In genomic region chr3:81443457-81443782, GRCh38 we compare ENCODE assay signal across 21 cellular contexts.
"Had no signal": no experiment of that assay in that cellular context is flagged by ENCODE, and none has a peak within 500 bp of the region (broad histone marks: within the 10 kb centered on the region; RNA-seq: fewer than 3 reads in every experiment).

No MANE protein-coding gene starts in this region.

- H3K36me3 Mint-ChIP-seq: activated naive CD4-positive, alpha-beta T cell treated with anti-CD3 and anti-CD28 coated beads, Interleukin-2, amount 50 U/mL, for 72 hours; mesothelial cell of epicardium; stimulated activated effector memory CD8-positive, alpha-beta T cell treated with anti-CD3 and anti-CD28 coated beads, Interleukin-12 subunit alpha, Interleukin-12 subunit beta, amount 100 ng/mL, for 72 hours had no signal

- DNase-seq: activated CD4-positive, alpha-beta T cell treated with anti-CD3 and anti-CD28 coated beads for 36 hours; activated CD8-positive, alpha-beta memory T cell treated with anti-CD3 and anti-CD28 coated beads, Interleukin-2, amount 50 U/mL, for 48 hours; activated CD8-positive, alpha-beta T cell treated with anti-CD3 and anti-CD28 coated beads, Interleukin-2, amount 10 ng/mL, durations not matched to agents 7 days and 5 days; activated gamma-delta T cell; activated T-cell treated with anti-CD3 and anti-CD28 coated beads, Interleukin-2, amount 50 U/mL, for 72 hours; amniotic stem cell; hippocampal formation; kidney; nephron progenitor cell; ovary; sigmoid colon; stimulated activated CD4-positive, alpha-beta T cell treated with anti-CD3 and anti-CD28 coated beads, Interleukin-12 subunit alpha, Interleukin-12 subunit beta, amount 100 ng/mL, for 4 hours; stimulated activated CD4-positive, alpha-beta T cell treated with anti-CD3 and anti-CD28 coated beads, Interleukin-2, amount 100 ng/mL, for 24 hours had no signal

- ATAC-seq: activated CD4-positive, alpha-beta T cell treated with anti-CD3 and anti-CD28 coated beads for 36 hours; activated CD8-positive, alpha-beta T cell treated with anti-CD3 and anti-CD28 coated beads, Interleukin-2, amount 10 ng/mL, durations not matched to agents 7 days and 5 days; activated naive CD4-positive, alpha-beta T cell treated with anti-CD3 and anti-CD28 coated beads, Interleukin-2, amount 50 U/mL, for 72 hours; activated T-cell treated with anti-CD3 and anti-CD28 coated beads, Interleukin-2, amount 50 U/mL, for 72 hours; esophagus mucosa; stimulated activated effector memory CD8-positive, alpha-beta T cell treated with anti-CD3 and anti-CD28 coated beads, Interleukin-12 subunit alpha, Interleukin-12 subunit beta, amount 100 ng/mL, for 72 hours had no signal

- H3K4me1 Mint-ChIP-seq: activated CD4-positive, alpha-beta T cell treated with anti-CD3 and anti-CD28 coated beads for 36 hours; mesothelial cell of epicardium; stimulated activated effector memory CD8-positive, alpha-beta T cell treated with anti-CD3 and anti-CD28 coated beads, Interleukin-12 subunit alpha, Interleukin-12 subunit beta, amount 100 ng/mL, for 72 hours had no signal

- H3K27ac Mint-ChIP-seq: activated CD4-positive, alpha-beta T cell treated with anti-CD3 and anti-CD28 coated beads for 36 hours; activated CD8-positive, alpha-beta T cell treated with anti-CD3 and anti-CD28 coated beads, Interleukin-2, amount 10 ng/mL, durations not matched to agents 7 days and 5 days; activated naive CD4-positive, alpha-beta T cell treated with anti-CD3 and anti-CD28 coated beads, Interleukin-2, amount 50 U/mL, for 72 hours; activated T-cell treated with anti-CD3 and anti-CD28 coated beads, Interleukin-2, amount 50 U/mL, for 72 hours; mesothelial cell of epicardium; nephron progenitor cell; stimulated activated effector memory CD8-positive, alpha-beta T cell treated with anti-CD3 and anti-CD28 coated beads, Interleukin-12 subunit alpha, Interleukin-12 subunit beta, amount 100 ng/mL, for 72 hours; T-helper 1 cell treated with Interleukin-12 subunit alpha and Interleukin-12 subunit beta and Interleukin-4 antibody, amounts not matched to agents 30 μg/mL and 1 μg/mL, for 36 hours had no signal

- H3K9me3 Mint-ChIP-seq: nephron progenitor cell; T-helper 1 cell treated with Interleukin-12 subunit alpha and Interleukin-12 subunit beta and Interleukin-4 antibody, amounts not matched to agents 30 μg/mL and 1 μg/mL, for 36 hours had no signal

- H3K4me3 ChIP-seq: ovary, sigmoid colon, tibial nerve, vagina had no signal

- H3K27me3 Mint-ChIP-seq: activated CD4-positive, alpha-beta T cell treated with anti-CD3 and anti-CD28 coated beads for 36 hours had no signal

- H3K4me1 ChIP-seq: sigmoid colon, tibial nerve, vagina had no signal

- H3K36me3 ChIP-seq: brain microvascular endothelial cell, ovary, sigmoid colon, tibial nerve, vagina had no signal

- H3K27ac ChIP-seq: ovary, sigmoid colon, vagina had no signal

- H3K4me3 Mint-ChIP-seq: activated CD4-positive, alpha-beta T cell treated with anti-CD3 and anti-CD28 coated beads for 36 hours; activated CD8-positive, alpha-beta T cell treated with anti-CD3 and anti-CD28 coated beads, Interleukin-2, amount 10 ng/mL, durations not matched to agents 7 days and 5 days; activated T-cell treated with anti-CD3 and anti-CD28 coated beads, Interleukin-2, amount 50 U/mL, for 72 hours; mesothelial cell of epicardium; nephron progenitor cell; stimulated activated effector memory CD8-positive, alpha-beta T cell treated with anti-CD3 and anti-CD28 coated beads, Interleukin-12 subunit alpha, Interleukin-12 subunit beta, amount 100 ng/mL, for 72 hours; T-helper 1 cell treated with Interleukin-12 subunit alpha and Interleukin-12 subunit beta and Interleukin-4 antibody, amounts not matched to agents 30 μg/mL and 1 μg/mL, for 36 hours had no signal

- H3K9me3 ChIP-seq: ovary, sigmoid colon, tibial nerve, vagina had no signal

- H3K27me3 ChIP-seq: brain microvascular endothelial cell, ovary, sigmoid colon, tibial nerve, vagina had no signal
